Comparison of ENCODE assay signal across 29 cellular contexts in genomic region chr10:27356738-27357137, GRCh38.
"Had no signal": no experiment of that assay in that cellular context is flagged by ENCODE, and none has a peak within 500 bp of the region (broad histone marks: within the 10 kb centered on the region; RNA-seq: fewer than 3 reads in every experiment).

No MANE protein-coding gene starts in this region.

- ATAC-seq: effector memory CD8-positive, alpha-beta T cell; heart right ventricle; left cardiac atrium; left lung; mucosa of descending colon; naive thymus-derived CD4-positive, alpha-beta T cell; psoas muscle; stimulated activated naive B cell treated with anti-CD40 and anti-IgM and Interleukin-4, amounts not matched to agents 10 μg/mL and 1 μg/mL and 100 μg/mL, for 72 hours; upper lobe of right lung had no signal

- H3K27ac ChIP-seq: esophagus squamous epithelium, heart right ventricle, left lung, neural progenitor cell, ovary, psoas muscle, skin epidermis, spleen, transverse colon, upper lobe of right lung, uterus had no signal

- H3K27ac Mint-ChIP-seq: effector memory CD8-positive, alpha-beta T cell; mesothelial cell of epicardium; nephron; neural progenitor cell; stimulated activated naive B cell treated with anti-CD40 and anti-IgM and Interleukin-4, amounts not matched to agents 10 μg/mL and 1 μg/mL and 100 μg/mL, for 72 hours had no signal

- FAIRE-seq: endometrium, islet of Langerhans had no signal

- H3K36me3 ChIP-seq: esophagus squamous epithelium, heart right ventricle, left lung, neural progenitor cell, ovary, spleen, transverse colon, upper lobe of right lung, uterus had no signal

- H3K36me3 Mint-ChIP-seq: mesothelial cell of epicardium; naive thymus-derived CD4-positive, alpha-beta T cell; neural progenitor cell; stimulated activated naive B cell treated with anti-CD40 and anti-IgM and Interleukin-4, amounts not matched to agents 10 μg/mL and 1 μg/mL and 100 μg/mL, for 72 hours had no signal

- DNase-seq: cortex of kidney; effector memory CD8-positive, alpha-beta T cell; erythroblast; esophagus squamous epithelium; foreskin melanocyte; glutamatergic neuron; heart right ventricle; hippocampal formation; left cardiac atrium; left lung; mesenchymal stem cell; mucosa of descending colon; naive thymus-derived CD4-positive, alpha-beta T cell; occipital lobe; ovary; psoas muscle; right cardiac atrium; spleen; stimulated activated naive B cell treated with anti-CD40 and anti-IgM and Interleukin-4, amounts not matched to agents 10 μg/mL and 1 μg/mL and 100 μg/mL, for 72 hours; transverse colon; upper lobe of right lung; uterus had no signal

- H3K4me1 ChIP-seq: left lung, neural progenitor cell, psoas muscle, transverse colon, upper lobe of right lung, uterus had no signal

- H3K27me3 ChIP-seq: esophagus squamous epithelium, heart right ventricle, left lung, neural progenitor cell, ovary, spleen, uterus had no signal

- H3K4me1 Mint-ChIP-seq: mesothelial cell of epicardium had no signal

- H3K4me3 Mint-ChIP-seq: effector memory CD8-positive, alpha-beta T cell; mesothelial cell of epicardium; naive thymus-derived CD4-positive, alpha-beta T cell; nephron; neural progenitor cell; stimulated activated naive B cell treated with anti-CD40 and anti-IgM and Interleukin-4, amounts not matched to agents 10 μg/mL and 1 μg/mL and 100 μg/mL, for 72 hours; stimulated activated naive CD8-positive, alpha-beta T cell treated with anti-CD3 and anti-CD28 coated beads, Interleukin-15, Interleukin-2, amounts not matched to agents 100 ng/mL and 50 ng/mL, for 24 hours had no signal

- H3K4me3 ChIP-seq: esophagus squamous epithelium, heart right ventricle, left lung, mucosa of descending colon, neural progenitor cell, ovary, psoas muscle, skin epidermis, spleen, transverse colon, upper lobe of right lung, uterus had no signal

- H3K9me3 Mint-ChIP-seq: effector memory CD8-positive, alpha-beta T cell; mesothelial cell of epicardium; naive thymus-derived CD4-positive, alpha-beta T cell; nephron; neural progenitor cell; stimulated activated naive B cell treated with anti-CD40 and anti-IgM and Interleukin-4, amounts not matched to agents 10 μg/mL and 1 μg/mL and 100 μg/mL, for 72 hours; stimulated activated naive CD8-positive, alpha-beta T cell treated with anti-CD3 and anti-CD28 coated beads, Interleukin-15, Interleukin-2, amounts not matched to agents 100 ng/mL and 50 ng/mL, for 24 hours had no signal

- H3K9me3 ChIP-seq: esophagus squamous epithelium, heart right ventricle, left lung, mucosa of descending colon, ovary, psoas muscle, spleen, transverse colon, upper lobe of right lung, uterus had no signal
